In genomic region chr2:41791523-41791922, GRCh38 we compare ENCODE assay signal across 10 cellular contexts.
DNase-seq lines count a peak whose midpoint lies in the region; ATAC-seq and TF ChIP-seq lines count a peak whose summit lies in the region.
"Had no signal": no experiment of that assay in that cellular context is flagged by ENCODE, and none has a peak within 500 bp of the region (broad histone marks: within the 10 kb centered on the region; RNA-seq: fewer than 3 reads in every experiment).

No MANE protein-coding gene starts in this region.

- ATAC-seq in left cardiac atrium = no peak
- ATAC-seq in GM19023 (IDR thresholded peaks at IDR 0.05; ENCODE audit: unreplicated experiment) = no peak
- ATAC-seq in HG03095 (IDR thresholded peaks at IDR 0.05; ENCODE audit: unreplicated experiment) = no peak
- ATAC-seq: T-cell had no signal

- no peaks in the 10 kb centered on the region for H3K9me3 Mint-ChIP-seq in type B pancreatic cell

- peaks cover 8% of the 10 kb centered on the region for H3K27me3 Mint-ChIP-seq in type B pancreatic cell

- DNase-seq in AG10803 (ENCODE audit: low read depth) (peak; percentile 29), H4 (ENCODE audit: low spot score) (peak; percentile 15), SIG-M5 (lab: John Stamatoyannopoulos, UW) (peak; percentile 3), left cardiac atrium (peak; percentile 31), type B pancreatic cell (ENCODE audit: extremely low spot score, unreplicated experiment) (no peak), caudate nucleus (lab: John Stamatoyannopoulos, UW) (no peak)
- DNase-seq: DMS 273 treated with DMSO at 0.1 percent for 48 hours, T-cell had no signal

- H3K4me3 ChIP-seq in AG10803 (ENCODE audit: low read length) = no peak overlapping the region

- H3K36me3 Mint-ChIP-seq in type B pancreatic cell = no peaks in the 10 kb centered on the region
- H3K36me3 Mint-ChIP-seq: T-cell had no signal

- no peak overlapping the region for H3K27ac ChIP-seq in caudate nucleus (ENCODE audit: low read depth, low read length)

- no peak overlapping the region for H3K4me3 Mint-ChIP-seq in type B pancreatic cell
- H3K4me3 Mint-ChIP-seq: T-cell had no signal

- no peak for TF ChIP-seq CTCF in AG10803 (conservative IDR thresholded peaks at IDR 0.05; ENCODE audit: low read length)
- no peak for TF ChIP-seq CTCF in type B pancreatic cell (conservative IDR thresholded peaks at IDR 0.05)

- intact Hi-C loops in left cardiac atrium (cut with DNase I) = no loop called here

- no peak overlapping the region for H3K27ac Mint-ChIP-seq in type B pancreatic cell
- H3K27ac Mint-ChIP-seq: T-cell had no signal

- no peaks in the 10 kb centered on the region for H3K4me1 Mint-ChIP-seq in type B pancreatic cell (ENCODE audit: unreplicated experiment)
- H3K4me1 Mint-ChIP-seq: T-cell had no signal

Comparison
In these comparisons a context has a peak if more than half of its experiments do, and no peak if none do; other contexts are left out.
1. DNase-seq: peak in AG10803 (single experiment), H4 (single experiment), SIG-M5 (single experiment) and left cardiac atrium (single experiment); none in type B pancreatic cell (single experiment) and caudate nucleus (0 of 61).